ENCODE assay signal across 18 cellular contexts in the genomic region with DNA sequence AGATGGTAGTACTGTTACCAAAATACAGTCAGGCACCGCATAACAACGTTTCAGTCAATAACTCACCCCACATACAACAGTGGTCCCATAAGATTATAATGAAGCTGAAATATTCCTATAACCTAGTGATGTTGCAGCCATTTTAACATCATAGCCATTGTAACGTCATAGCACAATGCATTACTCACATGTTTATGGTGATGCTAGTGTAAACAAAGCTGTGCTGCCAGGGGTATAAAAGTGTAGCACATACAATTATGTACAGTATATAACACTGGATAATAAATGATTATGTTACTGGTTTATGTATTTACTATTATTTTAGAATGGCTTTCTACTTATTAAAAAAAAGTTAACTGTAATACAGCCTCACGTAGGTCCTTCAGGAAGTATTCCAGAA. TPM values are rescaled to one million over a fixed set of nuclear protein-coding genes. Genes with fewer than 3 reads are reported as not detected.
A peak's percentile ranks its signal among the peaks of the same experiment; 100 is the strongest.
DNase-seq lines count a peak whose midpoint lies in the region; ATAC-seq lines count a peak whose summit lies in the region.
"Had no signal": no experiment of that assay in that cellular context is flagged by ENCODE, and none has a peak within 500 bp of the region (broad histone marks: within the 10 kb centered on the region; RNA-seq: fewer than 3 reads in every experiment).

No MANE protein-coding gene starts in this region.

- no peak overlapping the region for H2BK120ac ChIP-seq in mesenchymal stem cell (ENCODE audit: low read depth, low read length)

- H3K4me3 ChIP-seq in mesenchymal stem cell (ENCODE audit: insufficient read depth in 1 of 2, low read depth in 1 of 2, low read length in 2 of 2), result no peak overlapping the region
- H3K4me3 ChIP-seq: A549, BLaER1 had no signal

- H3K9me3 ChIP-seq in mesenchymal stem cell (ENCODE audit: control insufficient read depth, low read length), result no peaks in the 10 kb centered on the region
- no peaks in the 10 kb centered on the region for H3K9me3 ChIP-seq in T-helper 17 cell (ENCODE audit: control insufficient read depth, low read length, poor library complexity, severe bottlenecking)
- H3K9me3 ChIP-seq: A549 had no signal

- H3K4ac ChIP-seq in mesenchymal stem cell (ENCODE audit: low read depth in 1 of 2, low read length in 2 of 2), result no peak overlapping the region

- H3K4me3 Mint-ChIP-seq in T-helper 17 cell, result no peak overlapping the region
- H3K4me3 Mint-ChIP-seq: CD14-positive monocyte; CD4-positive, alpha-beta memory T cell; H9; HFFc6 had no signal

- H3K14ac ChIP-seq in mesenchymal stem cell (ENCODE audit: low read length in 2 of 2), result no peak overlapping the region

- peak; percentile 26 for DNase-seq in DMS53 (lab: John Stamatoyannopoulos, UW)
- no peak for DNase-seq in DMS53 treated with DMSO at 0.1 percent for 48 hours (lab: John Stamatoyannopoulos, UW; ENCODE audit: unreplicated experiment)
- DNase-seq in NCI-H69 (lab: John Stamatoyannopoulos, UW), result peak; percentile 21
- DNase-seq in mesenchymal stem cell, result peak; percentile 16
- no peak for DNase-seq in activated effector memory CD4-positive, alpha-beta T cell treated with Interleukin-2 at 50 U/mL for 16 hours
- DNase-seq in T-helper 17 cell, result no peak
- DNase-seq: CD4-positive, alpha-beta memory T cell; GDM1; H9; HFFc6; KG1 had no signal

- H3K27me3 Mint-ChIP-seq in T-helper 17 cell, result peaks cover 17% of the 10 kb centered on the region

- no peak overlapping the region for H3K23ac ChIP-seq in mesenchymal stem cell (ENCODE audit: low read length in 2 of 2)

- no peak overlapping the region for H4K8ac ChIP-seq in mesenchymal stem cell (ENCODE audit: low read length)

- no peaks in the 10 kb centered on the region for H3K36me3 ChIP-seq in mesenchymal stem cell (ENCODE audit: control insufficient read depth in 1 of 2, insufficient read depth in 2 of 2, low read depth in 1 of 2, low read length in 2 of 2)
- H3K36me3 ChIP-seq: BLaER1 had no signal

- H2BK5ac ChIP-seq in mesenchymal stem cell (ENCODE audit: low read depth, low read length, poor library complexity, severe bottlenecking), result no peak overlapping the region

- no peak overlapping the region for H4K91ac ChIP-seq in mesenchymal stem cell (ENCODE audit: low read length)

- H3K4me1 ChIP-seq in mesenchymal stem cell (ENCODE audit: control insufficient read depth, insufficient read depth, low read depth, low read length), result no peaks in the 10 kb centered on the region
- H3K4me1 ChIP-seq: A549, BLaER1 had no signal

- H3K4me1 Mint-ChIP-seq in T-helper 17 cell, result no peaks in the 10 kb centered on the region
- H3K4me1 Mint-ChIP-seq: CD14-positive monocyte; CD4-positive, alpha-beta memory T cell had no signal

- H3K27me3 ChIP-seq in mesenchymal stem cell (ENCODE audit: control insufficient read depth in 1 of 2, insufficient read depth in 1 of 2, low read length in 2 of 2), result no peaks in the 10 kb centered on the region
- H3K27me3 ChIP-seq: BLaER1 had no signal

- H2BK12ac ChIP-seq in mesenchymal stem cell (ENCODE audit: low read length in 2 of 2), result no peak overlapping the region

- no peak overlapping the region for H2AK5ac ChIP-seq in mesenchymal stem cell (ENCODE audit: low read length, severe bottlenecking)

- H2AFZ ChIP-seq in mesenchymal stem cell (ENCODE audit: low read depth, low read length), result no peak overlapping the region

- H3K9ac ChIP-seq in mesenchymal stem cell (ENCODE audit: low read length), result no peak overlapping the region
- H3K9ac ChIP-seq: BLaER1 had no signal

- no peak overlapping the region for H2BK15ac ChIP-seq in mesenchymal stem cell (ENCODE audit: low read depth, poor library complexity, severe bottlenecking)

- H3K27ac ChIP-seq in mesenchymal stem cell (ENCODE audit: low read length, poor library complexity, severe bottlenecking), result no peak overlapping the region
- H3K27ac ChIP-seq: 22Rv1, A549, BLaER1 had no signal

- H3K36me3 Mint-ChIP-seq in T-helper 17 cell (ENCODE audit: low read depth), result peaks cover 7% of the 10 kb centered on the region
- H3K36me3 Mint-ChIP-seq: CD14-positive monocyte; CD4-positive, alpha-beta memory T cell had no signal

- no peak overlapping the region for H3K18ac ChIP-seq in mesenchymal stem cell (ENCODE audit: low read depth in 1 of 2, low read length in 2 of 2)

- no peak overlapping the region for H3K27ac Mint-ChIP-seq in T-helper 17 cell
- H3K27ac Mint-ChIP-seq: CD14-positive monocyte; CD4-positive, alpha-beta memory T cell; H9; HFFc6 had no signal

- 90% methylated on average over 3 of the region's 4 CpGs for WGBS in mesenchymal stem cell

- ATAC-seq in HG03520 (IDR thresholded peaks at IDR 0.05; ENCODE audit: unreplicated experiment) (no peak), T-helper 17 cell (no peak), GM21360 (IDR thresholded peaks at IDR 0.05; ENCODE audit: unreplicated experiment) (no peak)
- ATAC-seq: A549, HepG2 had no signal

- no peaks in the 10 kb centered on the region for H3K79me1 ChIP-seq in mesenchymal stem cell (replicated peaks; ENCODE audit: low read length, poor library complexity, severe bottlenecking)

- H3K4me2 ChIP-seq in mesenchymal stem cell (ENCODE audit: low read length, poor library complexity, severe bottlenecking), result no peak overlapping the region
- H3K4me2 ChIP-seq: A549, BLaER1 had no signal

RNA-seq across cellular contexts. Expression of gene GPR137C, which starts 37.0 kb away (rescaled TPM):
- polyA plus RNA-seq in mesenchymal stem cell (2013, experiment 1 of 2), result 0.35 TPM
- 0.45 TPM for polyA plus RNA-seq in mesenchymal stem cell (2013, experiment 2 of 2)
- total RNA-seq in T-helper 17 cell, result under 1 TPM; 0.37 to 0.70 TPM
- polyA plus RNA-seq: CD14-positive monocyte; CD4-positive, alpha-beta memory T cell had no signal

RNA-seq across cellular contexts. Expression of gene TXNDC16, which starts 37.3 kb away (rescaled TPM):
- 4.0 TPM for polyA plus RNA-seq in mesenchymal stem cell (2013, experiment 1 of 2)
- 4.1 TPM for polyA plus RNA-seq in mesenchymal stem cell (2013, experiment 2 of 2)
- total RNA-seq in T-helper 17 cell, result 10 to 100 TPM in 1 of 2 donors, 1 to 10 TPM in 1; 9.4 to 13.7 TPM

Comparison
In these comparisons a context has a peak if more than half of its experiments do, and no peak if none do; other contexts are left out.
1. DNase-seq: peak in DMS53 (single experiment), NCI-H69 (single experiment) and mesenchymal stem cell (single experiment); none in DMS53 treated with DMSO at 0.1 percent for 48 hours (single experiment), activated effector memory CD4-positive, alpha-beta T cell treated with Interleukin-2 at 50 U/mL for 16 hours (single experiment) and T-helper 17 cell (0 of 3).